ENCODE assay signal across 19 cellular contexts in genomic region chr2:96154506-96155380, GRCh38. TPM values are rescaled to one million over a fixed set of nuclear protein-coding genes. Genes with fewer than 3 reads are reported as not detected.
A peak's percentile ranks its signal among the peaks of the same experiment; 100 is the strongest.
DNase-seq lines count a peak whose midpoint lies in the region; ATAC-seq and TF ChIP-seq lines count a peak whose summit lies in the region.
"Had no signal": no experiment of that assay in that cellular context is flagged by ENCODE, and none has a peak within 500 bp of the region (broad histone marks: within the 10 kb centered on the region; RNA-seq: fewer than 3 reads in every experiment).

No MANE protein-coding gene starts in this region.

- CTCF ChIA-PET in WTC11 (lab: Charles Lee), result interaction anchor here (0.8 to 1.0 kb wide), 4 partner anchors 15 to 20 kb away, joined by 3 to 4 read pairs (median 4); partner anchors contain the start of gene ASTL

- peaks cover 84% of the 10 kb centered on the region for H3K4me1 Mint-ChIP-seq in activated naive CD8-positive, alpha-beta T cell treated with anti-CD3 and anti-CD28 coated beads for 36 hours
- H3K4me1 Mint-ChIP-seq in nephron progenitor cell (peaks cover 52% of the 10 kb centered on the region), WTC11 (peaks cover 30% of the 10 kb centered on the region)

- no peak overlapping the region for H3K4me3 Mint-ChIP-seq in activated naive CD8-positive, alpha-beta T cell treated with anti-CD3 and anti-CD28 coated beads for 36 hours
- no peak overlapping the region for H3K4me3 Mint-ChIP-seq in nephron progenitor cell
- H3K4me3 Mint-ChIP-seq in WTC11, result no peak overlapping the region

- DNase-seq in cardiac septum (ENCODE audit: low spot score), result peak; percentile 63
- DNase-seq in left ventricle myocardium inferior, result no peak
- no peak for DNase-seq in activated naive CD8-positive, alpha-beta T cell treated with anti-CD3 and anti-CD28 coated beads for 36 hours
- no peak for DNase-seq in nephron progenitor cell
- no peak for DNase-seq in SK-N-DZ (ENCODE audit: low spot score)
- no peak for DNase-seq in WTC11 (ENCODE audit: low spot score)
- DNase-seq in NCI-H128 (lab: John Stamatoyannopoulos, UW; ENCODE audit: unreplicated experiment), result no peak
- DNase-seq: activated CD4-positive, alpha-beta T cell treated with anti-CD3 and anti-CD28 coated beads, Interleukin-2, amount 50 U/mL, for 4 hours; amygdala; caudate nucleus; DMS79 treated with DMSO at 0.1 percent for 48 hours; GM23248; IMR-90; MM.1S; NCI-H187; NCI-H345; transverse colon had no signal

- H3K27me3 Mint-ChIP-seq in activated naive CD8-positive, alpha-beta T cell treated with anti-CD3 and anti-CD28 coated beads for 36 hours, result no peaks in the 10 kb centered on the region
- H3K27me3 Mint-ChIP-seq in nephron progenitor cell (ENCODE audit: low read depth, poor library complexity) (peaks cover 9% of the 10 kb centered on the region), WTC11 (ENCODE audit: low read depth) (no peaks in the 10 kb centered on the region; the same call in 1 of the 2 replicates)

- no peaks in the 10 kb centered on the region for H3K36me3 ChIP-seq in left ventricle myocardium inferior
- H3K36me3 ChIP-seq: transverse colon had no signal

- H3K4me1 ChIP-seq in left ventricle myocardium inferior, result no peaks in the 10 kb centered on the region
- H3K4me1 ChIP-seq: transverse colon had no signal

- H3K9me3 ChIP-seq in left ventricle myocardium inferior (replicated peaks), result no peaks in the 10 kb centered on the region
- H3K9me3 ChIP-seq: transverse colon had no signal

- intact Hi-C loops in cardiac septum (cut with DNase I), result no loop called here
- intact Hi-C loops in left ventricle myocardium inferior (cut with micrococcal nuclease), result no loop called here

- no peak overlapping the region for H3K27ac ChIP-seq in left ventricle myocardium inferior (replicated peaks)
- H3K27ac ChIP-seq: GM23248, transverse colon had no signal

- H3K4me3 ChIP-seq in left ventricle myocardium inferior, result no peak overlapping the region
- H3K4me3 ChIP-seq: GM23248, transverse colon had no signal

- no peaks in the 10 kb centered on the region for H3K9me3 Mint-ChIP-seq in activated naive CD8-positive, alpha-beta T cell treated with anti-CD3 and anti-CD28 coated beads for 36 hours
- H3K9me3 Mint-ChIP-seq in nephron progenitor cell, result no peaks in the 10 kb centered on the region
- no peaks in the 10 kb centered on the region for H3K9me3 Mint-ChIP-seq in WTC11

- no peak for ATAC-seq in WTC11

- H3K36me3 Mint-ChIP-seq in activated naive CD8-positive, alpha-beta T cell treated with anti-CD3 and anti-CD28 coated beads for 36 hours, result peaks cover under 1% of the 10 kb centered on the region
- H3K36me3 Mint-ChIP-seq in nephron progenitor cell (ENCODE audit: low read depth), result no peaks in the 10 kb centered on the region
- no peaks in the 10 kb centered on the region for H3K36me3 Mint-ChIP-seq in WTC11

- TF ChIP-seq CTCF in left ventricle myocardium inferior (IDR thresholded peaks at IDR 0.05; ENCODE audit: borderline replicate concordance), result no peak
- TF ChIP-seq CTCF in nephron progenitor cell (IDR thresholded peaks at IDR 0.05), result no peak
- TF ChIP-seq CTCF in WTC11 (IDR thresholded peaks at IDR 0.05), result no peak

- peaks cover 22% of the 10 kb centered on the region for H3K27me3 ChIP-seq in left ventricle myocardium inferior (ENCODE audit: low read depth)
- H3K27me3 ChIP-seq: transverse colon had no signal

- H3K27ac Mint-ChIP-seq in activated naive CD8-positive, alpha-beta T cell treated with anti-CD3 and anti-CD28 coated beads for 36 hours, result peak overlapping the region; percentile 49
- H3K27ac Mint-ChIP-seq in nephron progenitor cell, result peak overlapping the region; percentile 73
- no peak overlapping the region for H3K27ac Mint-ChIP-seq in WTC11

- POLR2A ChIA-PET in WTC11 (lab: Charles Lee), result no interaction called here

TF ChIP-seq in WTC11, 78 proteins besides CTCF, POLR2A, EP300 and RAD21 (continues in another document):
- TF ChIP-seq ATF3 (CRISPR knock-in tag; conservative IDR thresholded peaks at IDR 0.05), result no peak
- no peak for TF ChIP-seq PREB (CRISPR knock-in tag; IDR thresholded peaks at IDR 0.05; ENCODE audit: borderline replicate concordance)
- TF ChIP-seq, protein P1, sequence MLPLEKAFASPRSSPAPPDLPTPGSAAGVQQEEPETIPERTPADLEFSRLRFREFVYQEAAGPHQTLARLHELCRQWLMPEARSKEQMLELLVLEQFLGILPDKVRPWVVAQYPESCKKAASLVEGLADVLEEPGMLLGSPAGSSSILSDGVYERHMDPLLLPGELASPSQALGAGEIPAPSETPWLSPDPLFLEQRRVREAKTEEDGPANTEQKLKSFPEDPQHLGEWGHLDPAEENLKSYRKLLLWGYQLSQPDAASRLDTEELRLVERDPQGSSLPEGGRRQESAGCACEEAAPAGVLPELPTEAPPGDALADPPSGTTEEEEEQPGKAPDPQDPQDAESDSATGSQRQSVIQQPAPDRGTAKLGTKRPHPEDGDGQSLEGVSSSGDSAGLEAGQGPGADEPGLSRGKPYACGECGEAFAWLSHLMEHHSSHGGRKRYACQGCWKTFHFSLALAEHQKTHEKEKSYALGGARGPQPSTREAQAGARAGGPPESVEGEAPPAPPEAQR (CRISPR knock-in tag; IDR thresholded peaks at IDR 0.05), result no peak
- no peak for TF ChIP-seq ZNF219 (CRISPR knock-in tag; IDR thresholded peaks at IDR 0.05; ENCODE audit: borderline replicate concordance)
- TF ChIP-seq, protein P2, sequence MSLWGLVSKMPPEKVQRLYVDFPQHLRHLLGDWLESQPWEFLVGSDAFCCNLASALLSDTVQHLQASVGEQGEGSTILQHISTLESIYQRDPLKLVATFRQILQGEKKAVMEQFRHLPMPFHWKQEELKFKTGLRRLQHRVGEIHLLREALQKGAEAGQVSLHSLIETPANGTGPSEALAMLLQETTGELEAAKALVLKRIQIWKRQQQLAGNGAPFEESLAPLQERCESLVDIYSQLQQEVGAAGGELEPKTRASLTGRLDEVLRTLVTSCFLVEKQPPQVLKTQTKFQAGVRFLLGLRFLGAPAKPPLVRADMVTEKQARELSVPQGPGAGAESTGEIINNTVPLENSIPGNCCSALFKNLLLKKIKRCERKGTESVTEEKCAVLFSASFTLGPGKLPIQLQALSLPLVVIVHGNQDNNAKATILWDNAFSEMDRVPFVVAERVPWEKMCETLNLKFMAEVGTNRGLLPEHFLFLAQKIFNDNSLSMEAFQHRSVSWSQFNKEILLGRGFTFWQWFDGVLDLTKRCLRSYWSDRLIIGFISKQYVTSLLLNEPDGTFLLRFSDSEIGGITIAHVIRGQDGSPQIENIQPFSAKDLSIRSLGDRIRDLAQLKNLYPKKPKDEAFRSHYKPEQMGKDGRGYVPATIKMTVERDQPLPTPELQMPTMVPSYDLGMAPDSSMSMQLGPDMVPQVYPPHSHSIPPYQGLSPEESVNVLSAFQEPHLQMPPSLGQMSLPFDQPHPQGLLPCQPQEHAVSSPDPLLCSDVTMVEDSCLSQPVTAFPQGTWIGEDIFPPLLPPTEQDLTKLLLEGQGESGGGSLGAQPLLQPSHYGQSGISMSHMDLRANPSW (CRISPR knock-in tag; conservative IDR thresholded peaks at IDR 0.05; ENCODE audit: low read depth), result no peak
- TF ChIP-seq GRHL2 (CRISPR knock-in tag; IDR thresholded peaks at IDR 0.05; ENCODE audit: insufficient replicate concordance, severe bottlenecking), result no peak
- TF ChIP-seq SMAD4 (CRISPR knock-in tag; IDR thresholded peaks at IDR 0.05), result no peak
- no peak for TF ChIP-seq CBFB (CRISPR knock-in tag; IDR thresholded peaks at IDR 0.05; ENCODE audit: low read depth)
- no peak for TF ChIP-seq ZMAT4 (CRISPR knock-in tag; IDR thresholded peaks at IDR 0.05)
- no peak for TF ChIP-seq ZNF121 (CRISPR knock-in tag; IDR thresholded peaks at IDR 0.05)

RNA-seq across cellular contexts. Expression of gene DUSP2, which starts 9.5 kb away (rescaled TPM):
- total RNA-seq in cardiac septum (1.3 TPM), left ventricle myocardium inferior (0.82 TPM), WTC11 (2021) (4.7 to 6.8 TPM (median 5.8 TPM) in 3 replicates)
- total RNA-seq in activated naive CD8-positive, alpha-beta T cell treated with anti-CD3 and anti-CD28 coated beads for 36 hours, result 100 to 1,000 TPM; 274 to 279 TPM
- 4.1 and 8.1 TPM in 2 replicates for polyA plus RNA-seq in SK-N-DZ (2014; cell fraction: cytosol; rRNA removed)
- 40.0 and 55.5 TPM in 2 replicates for polyA plus RNA-seq in SK-N-DZ (2014; cell fraction: nucleus; rRNA removed)

RNA-seq across cellular contexts. Expression of gene ASTL, which starts 16.4 kb away (rescaled TPM):
- not detected for total RNA-seq in cardiac septum
- not detected for total RNA-seq in left ventricle myocardium inferior
- total RNA-seq in activated naive CD8-positive, alpha-beta T cell treated with anti-CD3 and anti-CD28 coated beads for 36 hours, result 10 to 100 TPM; 22.1 to 23.3 TPM
- not detected in 2 replicates for polyA plus RNA-seq in SK-N-DZ (2014; cell fraction: cytosol; rRNA removed)
- polyA plus RNA-seq in SK-N-DZ (2014; cell fraction: nucleus; rRNA removed), result not detected in 2 replicates
- total RNA-seq in WTC11 (2021), result 0.69 to 1.4 TPM (median 0.79 TPM) in 3 replicates
- total RNA-seq: GM23248, IMR-90, RPMI7951 had no signal
- polyA plus RNA-seq: GM23248, IMR-90, keratinocyte had no signal

RNA-seq across cellular contexts. Expression of gene ADRA2B, which starts 38.4 kb away (rescaled TPM):
- total RNA-seq in cardiac septum (5.5 TPM), left ventricle myocardium inferior (2.9 TPM), WTC11 (2021) (4.7 to 6.3 TPM (median 5.8 TPM) in 3 replicates)
- total RNA-seq in activated naive CD8-positive, alpha-beta T cell treated with anti-CD3 and anti-CD28 coated beads for 36 hours, result under 1 TPM; 0.29 to 0.30 TPM
- not detected in 2 replicates for polyA plus RNA-seq in SK-N-DZ (2014; cell fraction: cytosol; rRNA removed)
- polyA plus RNA-seq in SK-N-DZ (2014; cell fraction: nucleus; rRNA removed), result 0.27 and 0.30 TPM in 2 replicates
- total RNA-seq: GM23248, IMR-90, RPMI7951 had no signal
- polyA plus RNA-seq: GM23248, IMR-90, keratinocyte had no signal

RNA-seq across cellular contexts. Expression of gene STARD7, which starts 53.9 kb away (rescaled TPM):
- total RNA-seq in cardiac septum (142 TPM), left ventricle myocardium inferior (174 TPM), WTC11 (2021) (199 to 217 TPM (median 201 TPM) in 3 replicates)
- 100 to 1,000 TPM; 229 to 231 TPM for total RNA-seq in activated naive CD8-positive, alpha-beta T cell treated with anti-CD3 and anti-CD28 coated beads for 36 hours
- 191 and 326 TPM in 2 replicates for polyA plus RNA-seq in SK-N-DZ (2014; cell fraction: cytosol; rRNA removed)
- 165 and 200 TPM in 2 replicates for polyA plus RNA-seq in SK-N-DZ (2014; cell fraction: nucleus; rRNA removed)

Comparison
In these comparisons a context has a peak if more than half of its experiments do, and no peak if none do; other contexts are left out.
1. RNA of gene DUSP2, which starts 9.5 kb away (total RNA-seq): 274 to 279 TPM in activated naive CD8-positive, alpha-beta T cell treated with anti-CD3 and anti-CD28 coated beads for 36 hours; 4.7 to 6.8 TPM in WTC11, 1.3 TPM in cardiac septum (single experiment) and 0.82 TPM in left ventricle myocardium inferior (single experiment); every median in the first group is over 10 times any median in the second.